Comparison of ENCODE assay signal across 10 cellular contexts in genomic region chr20:17806739-17807441, GRCh38.
DNase-seq lines count a peak whose midpoint lies in the region; ATAC-seq, FAIRE-seq and TF ChIP-seq lines count a peak whose summit lies in the region.
"Had no signal": no experiment of that assay in that cellular context is flagged by ENCODE, and none has a peak within 500 bp of the region (broad histone marks: within the 10 kb centered on the region; RNA-seq: fewer than 3 reads in every experiment).

No MANE protein-coding gene starts in this region.

- DNase-seq in AG20443 (ENCODE audit: low spot score), result peak; percentile 87
- DNase-seq in heart right ventricle, result peak; percentile 83 to 88
- peak; percentile 91 to 98 (median 94) for DNase-seq in pancreas
- DNase-seq in T-cell, result no peak
- DNase-seq in effector CD4-positive, alpha-beta T cell, result no peak
- no peak for DNase-seq in NCI-H69 (lab: John Stamatoyannopoulos, UW)
- DNase-seq: Caco-2 had no signal

- intact Hi-C loops in heart right ventricle (cut with DNase I), result loop anchor here in 5 of 10 donors (1.0 to 10.0 kb wide), 7 partner anchors 27 to 125 kb away; partner anchors contain the start of gene RRBP1 (in 2 of the 5)
- intact Hi-C loops in pancreas (cut with DNase I), result loop anchor here in 1 of 3 donors (10.0 kb wide), 2 partner anchors 58 to 102 kb away; no protein-coding TSS in a partner anchor

- peak overlapping the region; percentile 8 for H3K27ac ChIP-seq in angular gyrus (ENCODE audit: low read depth, low read length)
- peak overlapping the region; percentile 3 to 90 (median 76) for H3K27ac ChIP-seq in heart right ventricle
- H3K27ac ChIP-seq in pancreas, result peak overlapping the region; percentile 87 to 96 (median 96)

- no peaks in the 10 kb centered on the region for H3K36me3 ChIP-seq in heart right ventricle
- H3K36me3 ChIP-seq in pancreas, result no peaks in the 10 kb centered on the region

- no peak for FAIRE-seq in pancreas (lab: Jason Lieb, UNC)

- no peaks in the 10 kb centered on the region for H3K4me1 Mint-ChIP-seq in T-cell

- CTCF ChIA-PET in T-cell (lab: Charles Lee), result no interaction called here

- no peaks in the 10 kb centered on the region for H3K9me3 ChIP-seq in heart right ventricle
- H3K9me3 ChIP-seq in pancreas, result no peaks in the 10 kb centered on the region
- H3K9me3 ChIP-seq: Caco-2 had no signal

- no peaks in the 10 kb centered on the region for H3K36me3 Mint-ChIP-seq in T-cell

- no peaks in the 10 kb centered on the region for H3K9me3 Mint-ChIP-seq in T-cell
- H3K9me3 Mint-ChIP-seq: neural crest cell had no signal

- WGBS in heart right ventricle, 2 donors, result 20 to 21% methylated on average over 26 of the region's 26 CpGs
- 16 to 22% methylated on average over 25 to 26 of the region's 26 CpGs for WGBS in pancreas, 2 donors

- no peaks in the 10 kb centered on the region for H3K27me3 ChIP-seq in heart right ventricle
- no peaks in the 10 kb centered on the region for H3K27me3 ChIP-seq in pancreas

- no peak overlapping the region for H3K27ac Mint-ChIP-seq in T-cell

- POLR2A ChIA-PET in T-cell (lab: Charles Lee), result no interaction called here

- H3K4me3 ChIP-seq in heart right ventricle (peak overlapping the region in 4 of 10 donors; percentile 12 to 31 (median 14)), pancreas (peak overlapping the region in 1 of 4 donors; percentile 7)

- H3K27me3 Mint-ChIP-seq in T-cell, result peaks cover 0 to 3% of the 10 kb centered on the region in 2 donors

- ATAC-seq in heart right ventricle, result peak; percentile 92 to 96 (median 92)
- ATAC-seq in pancreas, result peak; percentile 87 to 91 (median 90)
- no peak for ATAC-seq in HG02623 (IDR thresholded peaks at IDR 0.05; ENCODE audit: unreplicated experiment)
- ATAC-seq in T-cell (replicated peaks in 1 of 4), result no peak

- peak in 3 of 9 donors; percentile 8 to 22 (median 17) for TF ChIP-seq CTCF in heart right ventricle (IDR thresholded peaks at IDR 0.05)
- no peak for TF ChIP-seq CTCF in pancreas (IDR thresholded peaks at IDR 0.05)

- peaks cover 8 to 58% (median 43%) of the 10 kb centered on the region in 9 donors for H3K4me1 ChIP-seq in heart right ventricle
- H3K4me1 ChIP-seq in pancreas, result peaks cover 19 to 38% (median 26%) of the 10 kb centered on the region in 3 donors

- H3K4me3 Mint-ChIP-seq in T-cell, result no peak overlapping the region
- H3K4me3 Mint-ChIP-seq: neural crest cell had no signal

Comparison
In these comparisons a context has a peak if more than half of its experiments do, and no peak if none do; other contexts are left out.
1. DNase-seq: peak in AG20443 (single experiment), heart right ventricle (2 of 2) and pancreas (6 of 6); none in T-cell (0 of 34), effector CD4-positive, alpha-beta T cell (single experiment) and NCI-H69 (single experiment).
2. H3K27ac ChIP-seq: peak in every context shown above with its lines; median percentile 96 in pancreas; 76 in heart right ventricle; 8 in angular gyrus.
3. ATAC-seq: peak in heart right ventricle (8 of 8) and pancreas (4 of 4); none in HG02623 (single experiment) and T-cell (0 of 4).